In the genomic region with DNA sequence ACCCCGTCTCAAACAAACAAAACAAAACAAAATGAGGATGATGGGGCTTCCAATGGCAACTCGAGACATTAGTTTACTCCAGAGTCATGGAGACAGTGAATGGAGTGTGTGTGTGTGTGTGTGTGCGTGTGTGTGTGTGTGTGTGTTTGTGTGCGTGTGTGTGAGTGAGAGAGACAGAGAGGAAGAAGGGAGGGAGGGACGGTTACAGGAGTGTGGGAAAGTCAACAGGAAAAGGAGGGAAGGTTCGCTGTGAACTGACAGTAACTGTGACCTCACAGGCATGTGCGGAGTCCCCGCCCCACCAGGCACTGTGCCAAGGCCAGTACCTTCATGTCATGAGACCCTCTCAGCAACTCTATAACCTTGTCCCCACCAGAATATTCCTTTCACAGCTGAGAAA, we compare ENCODE assay signal across 1 cellular context.
TF ChIP-seq lines count a peak whose summit lies in the region.

No MANE protein-coding gene starts in this region.

TF ChIP-seq in HEK293, 187 proteins besides CTCF, POLR2A, EP300 and RAD21 (continued from another document):
- TF ChIP-seq, protein P1, sequence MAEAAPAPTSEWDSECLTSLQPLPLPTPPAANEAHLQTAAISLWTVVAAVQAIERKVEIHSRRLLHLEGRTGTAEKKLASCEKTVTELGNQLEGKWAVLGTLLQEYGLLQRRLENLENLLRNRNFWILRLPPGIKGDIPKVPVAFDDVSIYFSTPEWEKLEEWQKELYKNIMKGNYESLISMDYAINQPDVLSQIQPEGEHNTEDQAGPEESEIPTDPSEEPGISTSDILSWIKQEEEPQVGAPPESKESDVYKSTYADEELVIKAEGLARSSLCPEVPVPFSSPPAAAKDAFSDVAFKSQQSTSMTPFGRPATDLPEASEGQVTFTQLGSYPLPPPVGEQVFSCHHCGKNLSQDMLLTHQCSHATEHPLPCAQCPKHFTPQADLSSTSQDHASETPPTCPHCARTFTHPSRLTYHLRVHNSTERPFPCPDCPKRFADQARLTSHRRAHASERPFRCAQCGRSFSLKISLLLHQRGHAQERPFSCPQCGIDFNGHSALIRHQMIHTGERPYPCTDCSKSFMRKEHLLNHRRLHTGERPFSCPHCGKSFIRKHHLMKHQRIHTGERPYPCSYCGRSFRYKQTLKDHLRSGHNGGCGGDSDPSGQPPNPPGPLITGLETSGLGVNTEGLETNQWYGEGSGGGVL (tag by site-specific recombination; IDR thresholded peaks at IDR 0.05) = peak; percentile 87
- TF ChIP-seq ZNF366 (tag by site-specific recombination; conservative IDR thresholded peaks at IDR 0.05) (peak; percentile 33; the same call in 1 of the 2 replicates), SP3 (tag by site-specific recombination; IDR thresholded peaks at IDR 0.05) (peak; percentile 9; the same call in 1 of the 2 replicates), ZNF629 (tag by site-specific recombination; IDR thresholded peaks at IDR 0.05) (peak; percentile 58)
